ENCODE assay signal across 1 cellular context in the genomic region with DNA sequence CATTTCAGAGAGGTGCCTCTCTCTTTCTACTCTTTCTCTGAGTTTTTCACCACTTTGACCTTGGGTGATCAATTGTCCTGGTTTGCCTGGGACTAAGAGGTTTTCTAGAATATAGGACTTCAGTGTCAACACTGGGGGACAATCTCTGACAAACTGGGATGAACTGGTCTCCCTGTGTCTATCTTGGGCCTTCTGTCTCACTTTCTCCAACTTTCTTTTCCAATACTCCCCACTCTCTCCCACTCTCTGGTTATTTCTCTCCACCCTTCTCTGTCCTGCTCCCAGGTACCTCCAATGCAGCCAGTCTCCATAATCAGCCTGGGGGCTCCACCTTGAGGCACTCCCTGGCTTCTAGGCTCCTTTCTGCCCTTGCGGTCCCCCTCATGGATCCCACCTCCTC.
TF ChIP-seq lines count a peak whose summit lies in the region.

No MANE protein-coding gene starts in this region.

TF ChIP-seq in H1, 55 proteins besides CTCF, POLR2A, EP300 and RAD21:
- TF ChIP-seq CREB1 (IDR thresholded peaks at IDR 0.05) (no peak), SAP30 (IDR thresholded peaks at IDR 0.05; ENCODE audit: insufficient read depth, insufficient replicate concordance, low read length) (no peak), SRF (IDR thresholded peaks at IDR 0.05; ENCODE audit: low read depth, low read length) (no peak), BCL11A (IDR thresholded peaks at IDR 0.05; ENCODE audit: low read depth in 2 of 2, low read length in 2 of 2) (no peak)
